16 cellular contexts compared by ENCODE assay signal in genomic region chr9:135215571-135216161, GRCh38.
DNase-seq lines count a peak whose midpoint lies in the region; ATAC-seq, FAIRE-seq and TF ChIP-seq lines count a peak whose summit lies in the region.
"Had no signal": no experiment of that assay in that cellular context is flagged by ENCODE, and none has a peak within 500 bp of the region (broad histone marks: within the 10 kb centered on the region; RNA-seq: fewer than 3 reads in every experiment).

No MANE protein-coding gene starts in this region.

- no peaks in the 10 kb centered on the region for H3K9me3 ChIP-seq in right lobe of liver
- H3K9me3 ChIP-seq in HepG2 (ENCODE audit: low read length): no peaks in the 10 kb centered on the region
- no peaks in the 10 kb centered on the region; the same call in 2 of the 3 replicates for H3K9me3 ChIP-seq in GM12878 (replicated peaks; ENCODE audit: control insufficient read depth, insufficient read depth, low read length)
- no peaks in the 10 kb centered on the region for H3K9me3 ChIP-seq in SJCRH30 (replicated peaks)
- H3K9me3 ChIP-seq: transverse colon had no signal

- TF ChIP-seq CTCF in right lobe of liver (IDR thresholded peaks at IDR 0.05) (no peak), HepG2 (CRISPR knock-in tag; IDR thresholded peaks at IDR 0.05) (no peak), GM12878 (IDR thresholded peaks at IDR 0.05 in 2 of 3, conservative IDR thresholded peaks at IDR 0.05 in 1 of 3; ENCODE audit: control insufficient read depth in 2 of 3, extremely low read depth in 1 of 3, insufficient read depth in 1 of 3, low read depth in 3 of 3, low read length in 3 of 3) (no peak)

- RAD21 ChIA-PET in GM12878 (lab: Charles Lee; ENCODE audit: unreplicated experiment): no interaction called here

- DNase-seq in right lobe of liver (peak; percentile 47 to 78 (median 70)), HepG2 (ENCODE audit: low spot score) (no peak), GM12878 (ENCODE audit: low read depth, low spot score) (no peak), left lobe of liver (ENCODE audit: low spot score) (peak; percentile 72), SJCRH30 (no peak)
- no peak for DNase-seq in activated CD8-positive, alpha-beta memory T cell treated with anti-CD3 and anti-CD28 coated beads for 24 hours
- no peak for DNase-seq in stimulated activated effector memory CD8-positive, alpha-beta T cell treated with anti-CD3 and anti-CD28 coated beads, Interleukin-12 subunit alpha, Interleukin-12 subunit beta, amount 100 ng/mL, for 72 hours (ENCODE audit: low spot score in 2 of 2)
- DNase-seq: activated CD4-positive, alpha-beta T cell treated with anti-CD3 and anti-CD28 coated beads, Interleukin-2, amount 50 U/mL, for 48 hours; activated naive CD4-positive, alpha-beta T cell treated with anti-CD3 and anti-CD28 coated beads, Interleukin-2, amount 10 ng/mL, durations not matched to agents 7 days and 5 days; DMS53; NCI-H1436; stimulated activated CD4-positive, alpha-beta T cell treated with anti-CD3 and anti-CD28 coated beads, Interleukin-12 subunit alpha, Interleukin-12 subunit beta, amount 100 ng/mL, for 4 hours; transverse colon had no signal

- ATAC-seq in right lobe of liver (peak; percentile 75 to 86 (median 82)), HepG2 (no peak; the same call in 2 of the 3 replicates), GM12878 (peak; percentile 53), left lobe of liver (peak; percentile 81), GM21528 (IDR thresholded peaks at IDR 0.05; ENCODE audit: low FRiP score, unreplicated experiment) (no peak)
- no peak for ATAC-seq in stimulated activated effector memory CD8-positive, alpha-beta T cell treated with anti-CD3 and anti-CD28 coated beads, Interleukin-12 subunit alpha, Interleukin-12 subunit beta, amount 100 ng/mL, for 72 hours

- H3K4me1 Mint-ChIP-seq in stimulated activated effector memory CD8-positive, alpha-beta T cell treated with anti-CD3 and anti-CD28 coated beads, Interleukin-12 subunit alpha, Interleukin-12 subunit beta, amount 100 ng/mL, for 72 hours: no peaks in the 10 kb centered on the region
- H3K4me1 Mint-ChIP-seq: activated naive CD4-positive, alpha-beta T cell treated with anti-CD3 and anti-CD28 coated beads, Interleukin-2, amount 10 ng/mL, durations not matched to agents 7 days and 5 days had no signal

- TF ChIP-seq POLR2A in right lobe of liver (IDR thresholded peaks at IDR 0.05) (no peak), HepG2 (IDR thresholded peaks at IDR 0.05; ENCODE audit: insufficient read depth in 1 of 2, low read depth in 2 of 2, low read length in 2 of 2) (no peak), GM12878 (IDR thresholded peaks at IDR 0.05; ENCODE audit: low read depth, low read length) (no peak)

- no peak overlapping the region for H3K4me3 Mint-ChIP-seq in stimulated activated effector memory CD8-positive, alpha-beta T cell treated with anti-CD3 and anti-CD28 coated beads, Interleukin-12 subunit alpha, Interleukin-12 subunit beta, amount 100 ng/mL, for 72 hours
- H3K4me3 Mint-ChIP-seq: activated naive CD4-positive, alpha-beta T cell treated with anti-CD3 and anti-CD28 coated beads, Interleukin-2, amount 10 ng/mL, durations not matched to agents 7 days and 5 days had no signal

- H3K27ac ChIP-seq in right lobe of liver (no peak overlapping the region), HepG2 (ENCODE audit: extremely low read length, insufficient read depth, low read length) (no peak overlapping the region), GM12878 (ENCODE audit: control insufficient read depth, insufficient read depth) (no peak overlapping the region), SJCRH30 (no peak overlapping the region)
- H3K27ac ChIP-seq: A549, esophagus muscularis mucosa, transverse colon had no signal

- no peaks in the 10 kb centered on the region for H3K4me1 ChIP-seq in right lobe of liver
- H3K4me1 ChIP-seq in HepG2 (ENCODE audit: insufficient read depth, low read length): no peaks in the 10 kb centered on the region
- no peaks in the 10 kb centered on the region for H3K4me1 ChIP-seq in GM12878 (ENCODE audit: control insufficient read depth, insufficient read depth, low read length)
- H3K4me1 ChIP-seq in SJCRH30: no peaks in the 10 kb centered on the region
- H3K4me1 ChIP-seq: A549, transverse colon had no signal

- CTCF ChIA-PET in HepG2 (lab: Yijun Ruan, JAX; ENCODE audit: low intra/inter-chr PET ratio, low total read pairs): no interaction called here
- CTCF ChIA-PET in GM12878 (lab: Yijun Ruan, JAX): interaction anchor here (1.2 kb wide), 1 partner anchor 196 kb away, joined by 3 read pairs; no protein-coding TSS in a partner anchor

- no peaks in the 10 kb centered on the region for H3K9me3 Mint-ChIP-seq in stimulated activated effector memory CD8-positive, alpha-beta T cell treated with anti-CD3 and anti-CD28 coated beads, Interleukin-12 subunit alpha, Interleukin-12 subunit beta, amount 100 ng/mL, for 72 hours

- H2AFZ ChIP-seq in HepG2 (ENCODE audit: low read length) (no peak overlapping the region), GM12878 (ENCODE audit: control insufficient read depth, low read depth, low read length) (no peak overlapping the region)

- H3K27ac Mint-ChIP-seq in stimulated activated effector memory CD8-positive, alpha-beta T cell treated with anti-CD3 and anti-CD28 coated beads, Interleukin-12 subunit alpha, Interleukin-12 subunit beta, amount 100 ng/mL, for 72 hours: no peak overlapping the region
- H3K27ac Mint-ChIP-seq: activated naive CD4-positive, alpha-beta T cell treated with anti-CD3 and anti-CD28 coated beads, Interleukin-2, amount 10 ng/mL, durations not matched to agents 7 days and 5 days had no signal

- H3K4me3 ChIP-seq in right lobe of liver (no peak overlapping the region), HepG2 (replicated peaks in 1 of 3; ENCODE audit: insufficient read depth in 1 of 3, low read depth in 2 of 3, low read length in 3 of 3) (no peak overlapping the region), GM12878 (no peak overlapping the region), SJCRH30 (no peak overlapping the region)
- H3K4me3 ChIP-seq: A549, esophagus muscularis mucosa, transverse colon had no signal

- SMC1A ChIA-PET in GM12878 (lab: Charles Lee; ENCODE audit: uncharacterized antibody, unreplicated experiment): no interaction called here

- no peak for TF ChIP-seq EP300 in HepG2 (IDR thresholded peaks at IDR 0.05; ENCODE audit: low read depth in 2 of 2, low read length in 2 of 2)
- TF ChIP-seq EP300 in HepG2 (CRISPR knock-in tag; IDR thresholded peaks at IDR 0.05; ENCODE audit: borderline replicate concordance): no peak
- TF ChIP-seq EP300 in GM12878 (IDR thresholded peaks at IDR 0.05; ENCODE audit: borderline replicate concordance in 1 of 2, control insufficient read depth in 1 of 2, low read depth in 2 of 2, low read length in 2 of 2): no peak

- no peaks in the 10 kb centered on the region for H3K27me3 ChIP-seq in right lobe of liver
- peaks cover 7 to 69% of the 10 kb centered on the region in 2 experiments; a peak in 3 of 5 replicates for H3K27me3 ChIP-seq in HepG2 (ENCODE audit: control insufficient read depth in 1 of 2, insufficient read depth in 2 of 2, low read length in 2 of 2)
- H3K27me3 ChIP-seq in GM12878 (replicated peaks in 1 of 2; ENCODE audit: control insufficient read depth in 2 of 2, insufficient read depth in 2 of 2, low read length in 1 of 2): peaks cover 0 to 2% of the 10 kb centered on the region in 2 experiments; a peak in 1 of 4 replicates
- H3K27me3 ChIP-seq in SJCRH30: peaks cover 35% of the 10 kb centered on the region

- no peaks in the 10 kb centered on the region for H3K79me2 ChIP-seq in HepG2 (ENCODE audit: insufficient read depth, low read length)
- H3K79me2 ChIP-seq in GM12878 (ENCODE audit: control insufficient read depth, insufficient read depth, low read length): no peaks in the 10 kb centered on the region

- FAIRE-seq in HepG2 (lab: Jason Lieb, UNC) (no peak), GM12878 (lab: Jason Lieb, UNC) (no peak)
- FAIRE-seq: A549 had no signal

- BruUV-seq in HepG2 (replicated peaks; lab: Mats Ljungman, UMichigan) (no TSS peak), GM12878 (replicated peaks; lab: Mats Ljungman, UMichigan) (no TSS peak)

- TF ChIP-seq RAD21 in HepG2 (CRISPR knock-in tag; IDR thresholded peaks at IDR 0.05) (no peak), GM12878 (IDR thresholded peaks at IDR 0.05; ENCODE audit: insufficient read depth, low read depth, low read length) (no peak)

- 23% methylated on average over 7 of the region's 14 CpGs for WGBS in right lobe of liver (ENCODE audit: insufficient coverage, low coverage, low lambda C conversion rate, missing lambda C conversion rate)
- 14% methylated on average over 4 of the region's 14 CpGs for WGBS in HepG2 (ENCODE audit: low lambda C conversion rate)
- WGBS in GM12878 (ENCODE audit: insufficient coverage, insufficient replicate concordance, low lambda C conversion rate, missing lambda C conversion rate): 14% methylated on average over 14 of the region's 14 CpGs

- intact Hi-C loops in right lobe of liver (cut with DNase I): no loop called here
- intact Hi-C loops in HepG2 (cut with micrococcal nuclease; ENCODE audit: unreplicated experiment): no loop called here
- intact Hi-C loops in GM12878 (cut with micrococcal nuclease; ENCODE audit: unreplicated experiment): no loop called here

- H3K9ac ChIP-seq in HepG2 (ENCODE audit: insufficient read depth, low read depth, low read length) (no peak overlapping the region), GM12878 (ENCODE audit: control insufficient read depth, insufficient read depth, low read length) (no peak overlapping the region)

- H3K4me2 ChIP-seq in HepG2 (ENCODE audit: low read depth, low read length) (no peak overlapping the region), GM12878 (ENCODE audit: control insufficient read depth, insufficient read depth) (no peak overlapping the region)
- H3K4me2 ChIP-seq: A549 had no signal

- in situ Hi-C loops in HepG2 (cut with HindIII; ENCODE audit: extremely low pct_ligation_motif_present, low pct_unique_long_range_greater_than_20kb): no loop called here
- in situ Hi-C loops in GM12878 (cut with MboI): no loop called here

- POLR2A ChIA-PET in HepG2 (lab: Yijun Ruan, JAX): no interaction called here
- POLR2A ChIA-PET in GM12878 (lab: Charles Lee): no interaction called here

- H4K20me1 ChIP-seq in HepG2 (ENCODE audit: insufficient read depth, low read length) (no peaks in the 10 kb centered on the region), GM12878 (ENCODE audit: control insufficient read depth, insufficient read depth) (no peaks in the 10 kb centered on the region)

- no peaks in the 10 kb centered on the region for H3K36me3 ChIP-seq in right lobe of liver
- H3K36me3 ChIP-seq in HepG2 (replicated peaks in 1 of 2; ENCODE audit: control insufficient read depth in 1 of 2, insufficient read depth in 2 of 2, low read length in 2 of 2): no peaks in the 10 kb centered on the region
- H3K36me3 ChIP-seq in GM12878 (ENCODE audit: control insufficient read depth in 2 of 2, insufficient read depth in 2 of 2, low read length in 1 of 2): no peaks in the 10 kb centered on the region
- no peaks in the 10 kb centered on the region for H3K36me3 ChIP-seq in SJCRH30
- H3K36me3 ChIP-seq: esophagus muscularis mucosa, transverse colon had no signal

- H3K36me3 Mint-ChIP-seq in stimulated activated effector memory CD8-positive, alpha-beta T cell treated with anti-CD3 and anti-CD28 coated beads, Interleukin-12 subunit alpha, Interleukin-12 subunit beta, amount 100 ng/mL, for 72 hours: no peaks in the 10 kb centered on the region
- H3K36me3 Mint-ChIP-seq: activated naive CD4-positive, alpha-beta T cell treated with anti-CD3 and anti-CD28 coated beads, Interleukin-2, amount 10 ng/mL, durations not matched to agents 7 days and 5 days had no signal

Comparison
In these comparisons a context has a peak if more than half of its experiments do, and no peak if none do; other contexts are left out.
1. ATAC-seq: peak in right lobe of liver (4 of 4), GM12878 (single experiment) and left lobe of liver (single experiment); none in HepG2 (single experiment), stimulated activated effector memory CD8-positive, alpha-beta T cell treated with anti-CD3 and anti-CD28 coated beads, Interleukin-12 subunit alpha, Interleukin-12 subunit beta, amount 100 ng/mL, for 72 hours (single experiment) and GM21528 (single experiment).
2. DNase-seq: peak in right lobe of liver (3 of 3) and left lobe of liver (single experiment); none in HepG2 (single experiment), GM12878 (single experiment), SJCRH30 (0 of 2), activated CD8-positive, alpha-beta memory T cell treated with anti-CD3 and anti-CD28 coated beads for 24 hours (single experiment) and stimulated activated effector memory CD8-positive, alpha-beta T cell treated with anti-CD3 and anti-CD28 coated beads, Interleukin-12 subunit alpha, Interleukin-12 subunit beta, amount 100 ng/mL, for 72 hours (0 of 2).